ENCODE assay signal across 8 cellular contexts in genomic region chr9:93003552-93004407, GRCh38. TPM values are rescaled to one million over a fixed set of nuclear protein-coding genes. Genes with fewer than 3 reads are reported as not detected.
DNase-seq lines count a peak whose midpoint lies in the region; ATAC-seq and TF ChIP-seq lines count a peak whose summit lies in the region.

No MANE protein-coding gene starts in this region.

- ATAC-seq in HG02642 (IDR thresholded peaks at IDR 0.05; ENCODE audit: poor library complexity, unreplicated experiment): no peak
- ATAC-seq in HG02571 (IDR thresholded peaks at IDR 0.05; ENCODE audit: unreplicated experiment): no peak

- no peak overlapping the region for H3K4me3 ChIP-seq in Karpas-422 (ENCODE audit: low read length)
- H3K4me3 ChIP-seq in adrenal gland: peak overlapping the region in 2 of 4 donors; percentile 4 to 29

- no peaks in the 10 kb centered on the region for H3K36me3 ChIP-seq in Karpas-422 (ENCODE audit: insufficient read depth, low read length)
- no peaks in the 10 kb centered on the region for H3K36me3 ChIP-seq in adrenal gland (replicated peaks in 1 of 2)

- no peak overlapping the region for H3K4me2 ChIP-seq in Karpas-422 (ENCODE audit: low read depth, low read length, poor library complexity, severe bottlenecking)

- TF ChIP-seq POLR2A in adrenal gland (IDR thresholded peaks at IDR 0.05): no peak

- TF ChIP-seq CTCF in GM10266 (IDR thresholded peaks at IDR 0.05; ENCODE audit: control insufficient read depth, insufficient read depth, low read depth, missing control alignments) (peak; percentile 66), adrenal gland (IDR thresholded peaks at IDR 0.05) (peak; percentile 65 to 76 (median 70))

- H4K20me1 ChIP-seq in Karpas-422 (ENCODE audit: insufficient read depth, low read depth, low read length): no peaks in the 10 kb centered on the region

- H2AFZ ChIP-seq in Karpas-422 (ENCODE audit: low read length): no peak overlapping the region

- H3K9me3 ChIP-seq in Karpas-422 (ENCODE audit: low read length): no peaks in the 10 kb centered on the region
- H3K9me3 ChIP-seq in adrenal gland (replicated peaks in 1 of 3): no peaks in the 10 kb centered on the region

- H3K4me1 ChIP-seq in Karpas-422 (ENCODE audit: low read length) (no peaks in the 10 kb centered on the region), adrenal gland (replicated peaks in 1 of 2) (no peaks in the 10 kb centered on the region)

- H3K9me2 ChIP-seq in Karpas-422 (replicated peaks; ENCODE audit: insufficient read depth, low read length): no peaks in the 10 kb centered on the region

- H3K27me3 ChIP-seq in Karpas-422 (ENCODE audit: low read length): no peaks in the 10 kb centered on the region
- H3K27me3 ChIP-seq in adrenal gland: no peaks in the 10 kb centered on the region

- intact Hi-C loops in adrenal gland (cut with DNase I): loop anchor here in 1 of 2 donors (5.0 to 10.0 kb wide), 2 partner anchors 104 to 301 kb away; no protein-coding TSS in a partner anchor

- no peaks in the 10 kb centered on the region for H3K79me2 ChIP-seq in Karpas-422 (ENCODE audit: low read length)

- 20 to 32% (median 24%) methylated on average over 19 to 28 of the region's 28 CpGs for WGBS in adrenal gland, 4 donors

- H3K27ac ChIP-seq in Karpas-422 (ENCODE audit: low read length) (no peak overlapping the region), adrenal gland (no peak overlapping the region)

- no peak overlapping the region for H3K9ac ChIP-seq in Karpas-422 (ENCODE audit: low read length)

- DNase-seq in GM10266 (ENCODE audit: extremely low spot score) (peak; percentile 60), Karpas-422 (peak; percentile 82), SW480 (ENCODE audit: low spot score) (peak; percentile 74), adrenal gland (peak; percentile 45 to 79 (median 68)), iPS-NIHi11 (ENCODE audit: low spot score) (peak; percentile 81)
- DNase-seq in stimulated activated CD4-positive, alpha-beta T cell treated with anti-CD3 and anti-CD28 coated beads, Interleukin-15, amount 100 ng/mL, for 24 hours: peak; percentile 77

RNA-seq across cellular contexts. Expression of gene SUSD3, which starts 54.7 kb away (rescaled TPM):
- 4.9 and 6.2 TPM in 2 replicates for total RNA-seq in Karpas-422 (2014; rRNA removed; shearing (Covaris generic); ENCODE audit: low replicate concordance)
- total RNA-seq in adrenal gland: 1 to 10 TPM; 1.4 to 4.9 (median 3.3) TPM
- polyA plus RNA-seq in adrenal gland: 1 to 10 TPM in 2 of 3 donors, under 1 TPM in 1; 0.60 to 1.7 (median 1.1) TPM

RNA-seq across cellular contexts. Expression of gene FGD3, which starts 56.5 kb away (rescaled TPM):
- 9.0 and 24.5 TPM in 2 replicates for total RNA-seq in Karpas-422 (2014; rRNA removed; shearing (Covaris generic); ENCODE audit: low replicate concordance)
- total RNA-seq in adrenal gland: 1 to 10 TPM; 4.4 to 7.6 (median 7.0) TPM
- 1 to 10 TPM in 2 of 3 donors, under 1 TPM in 1; 0.92 to 5.6 (median 3.7) TPM for polyA plus RNA-seq in adrenal gland
